8 cellular contexts compared by ENCODE assay signal in genomic region chr6:30672445-30673253, GRCh38. TPM values are rescaled to one million over a fixed set of nuclear protein-coding genes. Genes with fewer than 3 reads are reported as not detected.
DNase-seq lines count a peak whose midpoint lies in the region; ATAC-seq, FAIRE-seq and TF ChIP-seq lines count a peak whose summit lies in the region.

Gene DHX16, minus strand, starts transcription at chr6:30673006. Its CDS starts 165 bp downstream, at chr6:30672841.

- peak; percentile 60 for ATAC-seq in GM21360 (IDR thresholded peaks at IDR 0.05; ENCODE audit: unreplicated experiment)

- H3K4me2 ChIP-seq in OCI-LY3 (ENCODE audit: low read length): peak within 1 kb of the TSS; percentile 69
- H3K4me2 ChIP-seq in endothelial cell of umbilical vein (ENCODE audit: insufficient read depth, low read length): peak within 1 kb of the TSS; percentile 82

- DNase-seq in COLO829 (ENCODE audit: low spot score): peak; percentile 98
- peak; percentile 91 for DNase-seq in activated CD8-positive, alpha-beta memory T cell treated with anti-CD3 and anti-CD28 coated beads, Interleukin-2, amount 50 U/mL, for 48 hours
- DNase-seq in endothelial cell of umbilical vein (ENCODE audit: low read depth, low spot score): peak; percentile 97
- DNase-seq in midbrain (lab: John Stamatoyannopoulos, UW): peak; percentile 92
- DNase-seq in stimulated activated CD8-positive, alpha-beta memory T cell treated with anti-CD3 and anti-CD28 coated beads, Interleukin-2, amount 100 ng/mL, for 1 hour (ENCODE audit: low read depth in 2 of 2): peak; percentile 80 to 81

- CTCF ChIA-PET in endothelial cell of umbilical vein (lab: Charles Lee): interaction anchor here (0.7 to 5.6 kb wide), 26 partner anchors 8 to 415 kb away, joined by 3 to 55 read pairs (median 6); partner anchors contain the start of genes ABCF1, MRPS18B, NRM and PRR3

- POLR2A ChIA-PET in endothelial cell of umbilical vein (lab: Charles Lee): interaction anchor here (1.0 to 1.3 kb wide), 2 partner anchors 9 to 58 kb away, joined by 6 to 17 read pairs; no protein-coding TSS in a partner anchor

- TSS peak; percentile 37 for BruUV-seq in endothelial cell of umbilical vein (replicated peaks; lab: Mats Ljungman, UMichigan)

- dilution Hi-C loops in endothelial cell of umbilical vein (cut with MboI; ENCODE audit: extremely low pct_ligation_motif_present, low sequenced_read_pairs): no loop called here

- H3K9me3 ChIP-seq in HUES64 (ENCODE audit: insufficient read depth, low read depth, low read length): no peaks in the 10 kb centered on the region
- no peaks in the 10 kb centered on the region for H3K9me3 ChIP-seq in OCI-LY3 (ENCODE audit: insufficient read depth, low read length)
- H3K9me3 ChIP-seq in endothelial cell of umbilical vein (replicated peaks; ENCODE audit: control insufficient read depth, insufficient read depth, low read length): no peaks in the 10 kb centered on the region

- H2AFZ ChIP-seq in OCI-LY3 (ENCODE audit: low read depth, low read length) (peak within 1 kb of the TSS; percentile 60), endothelial cell of umbilical vein (ENCODE audit: low read depth, low read length) (peak within 1 kb of the TSS; percentile 58)

- no peaks in the 10 kb centered on the region for H4K20me1 ChIP-seq in OCI-LY3 (ENCODE audit: insufficient read depth, low read length)
- H4K20me1 ChIP-seq in endothelial cell of umbilical vein (replicated peaks; ENCODE audit: control insufficient read depth, extremely low read depth, insufficient read depth, low read length): no peaks in the 10 kb centered on the region

- H3K4me3 ChIP-seq in HUES64 (ENCODE audit: low read length) (peak within 1 kb of the TSS; percentile 99), OCI-LY3 (ENCODE audit: low read length) (peak within 1 kb of the TSS; percentile 94), endothelial cell of umbilical vein (replicated peaks in 1 of 3; ENCODE audit: insufficient read depth in 1 of 3, low read depth in 1 of 3, low read length in 3 of 3) (peak within 1 kb of the TSS; percentile 38 to 82 (median 73))

- H3K4me1 ChIP-seq in HUES64 (ENCODE audit: insufficient read depth, low read length) (no peaks in the 10 kb centered on the region), OCI-LY3 (ENCODE audit: low read length) (0 out of 2 replicates have a peak, but pooled peaks cover 3% of the 10 kb centered on the region), endothelial cell of umbilical vein (ENCODE audit: control insufficient read depth, extremely low read depth, insufficient read depth, low read length) (peaks cover 6% of the 10 kb centered on the region)

- peak; percentile 85 for TF ChIP-seq POLR2A in endothelial cell of umbilical vein (IDR thresholded peaks at IDR 0.05; ENCODE audit: low read depth, low read length)

- no peaks in the 10 kb centered on the region for H3K9me1 ChIP-seq in endothelial cell of umbilical vein (replicated peaks; ENCODE audit: control insufficient read depth, extremely low read depth, insufficient read depth, low read length)

- WGBS in HUES64: under 1% methylated on average over 56 of the region's 57 CpGs

- peak within 1 kb of the TSS; percentile 72 for H3K27ac ChIP-seq in HUES64 (ENCODE audit: low read depth, low read length)
- H3K27ac ChIP-seq in OCI-LY3 (ENCODE audit: low read length): no peak within 1 kb of the TSS
- H3K27ac ChIP-seq in endothelial cell of umbilical vein (ENCODE audit: insufficient read depth, low read depth, low read length): peak within 1 kb of the TSS; percentile 11

- H3K27me3 ChIP-seq in HUES64 (ENCODE audit: insufficient read depth, low read length): no peaks in the 10 kb centered on the region
- H3K27me3 ChIP-seq in OCI-LY3 (ENCODE audit: low read depth, low read length): no peaks in the 10 kb centered on the region
- H3K27me3 ChIP-seq in endothelial cell of umbilical vein (ENCODE audit: control insufficient read depth in 2 of 2, insufficient read depth in 2 of 2, low read length in 2 of 2): no peaks in the 10 kb centered on the region

- peaks cover 14% of the 10 kb centered on the region for H3K79me2 ChIP-seq in OCI-LY3 (ENCODE audit: low read length)
- H3K79me2 ChIP-seq in endothelial cell of umbilical vein (ENCODE audit: control insufficient read depth, insufficient read depth, low read length): peaks cover 11% of the 10 kb centered on the region

- H3K9ac ChIP-seq in HUES64 (ENCODE audit: low read depth, low read length): peak within 1 kb of the TSS; percentile 82
- peak within 1 kb of the TSS; percentile 65 for H3K9ac ChIP-seq in OCI-LY3 (ENCODE audit: low read length)
- H3K9ac ChIP-seq in endothelial cell of umbilical vein (replicated peaks; ENCODE audit: extremely low read depth, insufficient read depth, low read length): peak within 1 kb of the TSS; percentile 72

- peak; percentile 99 for FAIRE-seq in endothelial cell of umbilical vein (lab: Jason Lieb, UNC)

- peak; percentile 69 for TF ChIP-seq CTCF in OCI-LY3 (IDR thresholded peaks at IDR 0.05; ENCODE audit: low read depth, low read length)
- TF ChIP-seq CTCF in endothelial cell of umbilical vein (IDR thresholded peaks at IDR 0.05; ENCODE audit: extremely low read depth in 1 of 2, insufficient read depth in 1 of 2, low read depth in 1 of 2, low read length in 2 of 2): peak; percentile 84 to 93

- H3K36me3 ChIP-seq in HUES64 (ENCODE audit: insufficient read depth, low read length) (peaks cover 41% of the 10 kb centered on the region), OCI-LY3 (replicated peaks; ENCODE audit: low read depth, low read length) (peaks cover 7% of the 10 kb centered on the region), endothelial cell of umbilical vein (ENCODE audit: control insufficient read depth in 2 of 2, extremely low read depth in 1 of 2, insufficient read depth in 2 of 2, low read length in 2 of 2) (peaks cover 9 to 24% of the 10 kb centered on the region in 2 experiments)

- intact Hi-C loops in endothelial cell of umbilical vein (cut with micrococcal nuclease): loop anchor here (1.0 to 5.0 kb wide), 4 partner anchors 25 to 190 kb away; partner anchors contain the start of gene C6orf136

TF ChIP-seq in endothelial cell of umbilical vein, 7 proteins besides CTCF, POLR2A, EP300 and RAD21:
- TF ChIP-seq POLR2AphosphoS5 (IDR thresholded peaks at IDR 0.05; ENCODE audit: insufficient read depth, low read depth, low read length): peak; percentile 91
- no peak for TF ChIP-seq FOS (IDR thresholded peaks at IDR 0.05; ENCODE audit: borderline replicate concordance, insufficient read depth, low read length)
- no peak for TF ChIP-seq GATA2 (IDR thresholded peaks at IDR 0.05; ENCODE audit: insufficient read depth, insufficient read length, low read depth, low read length)
- TF ChIP-seq JUN (IDR thresholded peaks at IDR 0.05; ENCODE audit: borderline replicate concordance, insufficient read depth, insufficient read length, low read depth): no peak
- TF ChIP-seq MAX (IDR thresholded peaks at IDR 0.05; ENCODE audit: insufficient read depth, insufficient read length): no peak
- no peak for TF ChIP-seq MYC (IDR thresholded peaks at IDR 0.05; ENCODE audit: low read depth, low read length)

RNA-seq across cellular contexts. Expression of gene DHX16, which starts in this region (rescaled TPM):
- polyA plus RNA-seq in HUES64 (2013, experiment 1 of 2): 25.9 TPM
- polyA plus RNA-seq in HUES64 (2013, experiment 2 of 2): 26.6 TPM
- total RNA-seq in endothelial cell of umbilical vein: 36.3 and 38.2 TPM in 2 replicates
- 62.3 and 66.5 TPM in 2 replicates for polyA plus RNA-seq in endothelial cell of umbilical vein
- polyA plus RNA-seq in endothelial cell of umbilical vein (2011; cell fraction: cytosol; rRNA removed): 42.2 and 43.9 TPM in 2 replicates
- 141 and 146 TPM in 2 replicates for polyA plus RNA-seq in endothelial cell of umbilical vein (2011; cell fraction: nucleus; rRNA removed)
- polyA plus RNA-seq in endothelial cell of umbilical vein (2012): 30.0 and 30.6 TPM in 2 replicates
- polyA minus RNA-seq in endothelial cell of umbilical vein: 61.9 and 63.5 TPM in 2 replicates
- 24.9 TPM for polyA minus RNA-seq in endothelial cell of umbilical vein (2011; cell fraction: cytosol; rRNA and poly(A)+ RNA removed)
- polyA minus RNA-seq in endothelial cell of umbilical vein (2011; cell fraction: nucleus; rRNA and poly(A)+ RNA removed): 24.0 and 31.7 TPM in 2 replicates
